10 cellular contexts compared by ENCODE assay signal in the genomic region with DNA sequence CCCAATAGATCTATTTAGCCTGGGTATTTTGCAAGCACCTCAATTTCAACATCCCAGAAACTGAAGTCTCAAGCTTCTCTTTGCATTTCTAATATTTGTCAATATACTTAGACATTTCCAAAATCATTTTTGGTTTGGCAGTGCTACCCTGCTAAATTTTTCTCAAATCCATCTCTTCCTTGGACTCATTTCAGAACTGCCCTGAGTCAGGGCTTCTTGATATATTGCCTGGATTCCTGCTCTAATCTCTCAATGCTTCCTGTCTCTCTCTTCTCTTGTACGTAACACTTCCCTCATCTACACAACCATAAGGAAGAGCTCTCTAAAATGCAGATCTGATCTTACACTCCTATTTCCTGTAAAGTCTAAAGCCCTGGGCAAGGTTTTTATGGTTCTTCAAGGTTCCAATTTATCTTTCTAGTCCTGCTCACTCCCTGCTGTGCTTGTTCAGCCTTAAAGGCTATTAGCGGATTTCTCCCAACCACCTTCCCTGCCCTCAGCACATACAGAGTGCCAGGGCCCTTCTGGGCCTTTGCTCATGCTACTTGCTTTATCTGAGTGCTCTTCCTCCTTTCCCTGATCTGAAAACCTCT. TPM values are rescaled to one million over a fixed set of nuclear protein-coding genes. Genes with fewer than 3 reads are reported as not detected.
DNase-seq lines count a peak whose midpoint lies in the region; TF ChIP-seq lines count a peak whose summit lies in the region.
"Had no signal": no experiment of that assay in that cellular context is flagged by ENCODE, and none has a peak within 500 bp of the region (broad histone marks: within the 10 kb centered on the region; RNA-seq: fewer than 3 reads in every experiment).

No MANE protein-coding gene starts in this region.

- no peak overlapping the region for H3K4me3 Mint-ChIP-seq in progenitor cell of endocrine pancreas (ENCODE audit: low read depth)

- H3K27ac ChIP-seq in mucosa of rectum (ENCODE audit: low read depth in 2 of 2, low read length in 2 of 2) = peak overlapping the region; percentile 14 to 48
- peak overlapping the region in 1 of 4 donors; percentile 14 for H3K27ac ChIP-seq in esophagus squamous epithelium
- H3K27ac ChIP-seq: tibial artery had no signal

- peak overlapping the region; percentile 47; the same call in 1 of the 2 replicates for H2AFZ ChIP-seq in Loucy (ENCODE audit: low read length)

- H3K4me1 Mint-ChIP-seq in progenitor cell of endocrine pancreas (ENCODE audit: low read depth) = no peaks in the 10 kb centered on the region

- no peaks in the 10 kb centered on the region for H3K36me3 ChIP-seq in Loucy (ENCODE audit: insufficient read depth, low read length)
- no peaks in the 10 kb centered on the region for H3K36me3 ChIP-seq in mucosa of rectum (ENCODE audit: control insufficient read depth in 2 of 2, insufficient read depth in 2 of 2, low read length in 2 of 2)
- no peaks in the 10 kb centered on the region for H3K36me3 ChIP-seq in esophagus squamous epithelium
- H3K36me3 ChIP-seq: tibial artery had no signal

- 33 to 64% methylated on average over 2 of the region's 2 CpGs for WGBS in esophagus squamous epithelium, 2 donors

- H3K9me3 Mint-ChIP-seq in progenitor cell of endocrine pancreas (ENCODE audit: low read depth) = no peaks in the 10 kb centered on the region

- H3K36me3 Mint-ChIP-seq in progenitor cell of endocrine pancreas (ENCODE audit: insufficient read depth) = no peaks in the 10 kb centered on the region

- H3K4me1 ChIP-seq in Loucy (ENCODE audit: insufficient read depth, low read length, poor library complexity, severe bottlenecking) (peaks cover 8% of the 10 kb centered on the region), mucosa of rectum (ENCODE audit: control insufficient read depth in 2 of 2, insufficient read depth in 2 of 2, low read length in 2 of 2) (peaks cover 4 to 7% of the 10 kb centered on the region in 2 donors), esophagus squamous epithelium (no peaks in the 10 kb centered on the region)
- H3K4me1 ChIP-seq: tibial artery had no signal

- no peaks in the 10 kb centered on the region for H4K20me1 ChIP-seq in Loucy (ENCODE audit: insufficient read depth, low read length, poor library complexity, severe bottlenecking)

- H3K4me3 ChIP-seq in Loucy (ENCODE audit: low read length, poor library complexity, severe bottlenecking) (no peak overlapping the region), mucosa of rectum (ENCODE audit: low read length in 2 of 2) (no peak overlapping the region), esophagus squamous epithelium (no peak overlapping the region)
- H3K4me3 ChIP-seq: tibial artery had no signal

- H3K27ac Mint-ChIP-seq in progenitor cell of endocrine pancreas = no peak overlapping the region

- no peaks in the 10 kb centered on the region for H3K27me3 Mint-ChIP-seq in progenitor cell of endocrine pancreas

- TF ChIP-seq CTCF in Loucy (conservative IDR thresholded peaks at IDR 0.05; ENCODE audit: low read length) (no peak), esophagus squamous epithelium (IDR thresholded peaks at IDR 0.05) (no peak), progenitor cell of endocrine pancreas (IDR thresholded peaks at IDR 0.05; ENCODE audit: unreplicated experiment) (no peak)

- H3K9me3 ChIP-seq in Loucy (ENCODE audit: insufficient read depth, low read depth, low read length) = no peaks in the 10 kb centered on the region
- no peaks in the 10 kb centered on the region for H3K9me3 ChIP-seq in mucosa of rectum (ENCODE audit: control insufficient read depth in 2 of 2, low read length in 2 of 2)
- no peaks in the 10 kb centered on the region for H3K9me3 ChIP-seq in esophagus squamous epithelium
- H3K9me3 ChIP-seq: tibial artery had no signal

- no peaks in the 10 kb centered on the region for H3F3A ChIP-seq in Loucy (ENCODE audit: low read depth)

- H3K27me3 ChIP-seq in Loucy (ENCODE audit: insufficient read depth, low read length, poor library complexity, severe bottlenecking) (no peaks in the 10 kb centered on the region), mucosa of rectum (ENCODE audit: control insufficient read depth in 2 of 2, insufficient read depth in 2 of 2, low read length in 2 of 2) (no peaks in the 10 kb centered on the region), esophagus squamous epithelium (no peaks in the 10 kb centered on the region)
- H3K27me3 ChIP-seq: tibial artery had no signal

- no peaks in the 10 kb centered on the region for H3K9me2 ChIP-seq in Loucy (replicated peaks; ENCODE audit: low read depth, low read length)

- DNase-seq in AG20443 (ENCODE audit: low spot score) (peak; percentile 22), astrocyte of the hippocampus (ENCODE audit: low read depth, low spot score) (peak; percentile 11), esophagus squamous epithelium (lab: John Stamatoyannopoulos, UW) (no peak), progenitor cell of endocrine pancreas (ENCODE audit: low spot score, unreplicated experiment) (no peak), kidney tubule cell (ENCODE audit: low spot score) (no peak), anterior cingulate cortex (lab: John Stamatoyannopoulos, UW) (no peak)
- DNase-seq: NCI-H526, tibial artery had no signal

- intact Hi-C loops in esophagus squamous epithelium (cut with DNase I) = no loop called here

- H3K4me2 ChIP-seq in Loucy (ENCODE audit: low read depth, low read length, poor library complexity, severe bottlenecking) = no peak overlapping the region

- H3K9ac ChIP-seq in Loucy (ENCODE audit: low read depth, low read length, poor library complexity, severe bottlenecking) (no peak overlapping the region), mucosa of rectum (ENCODE audit: low read depth in 1 of 2, low read length in 2 of 2) (no peak overlapping the region)

- H3K79me2 ChIP-seq in Loucy (ENCODE audit: insufficient read depth, low read length) = no peaks in the 10 kb centered on the region

- no peak for TF ChIP-seq POLR2A in esophagus squamous epithelium (IDR thresholded peaks at IDR 0.05)

RNA-seq across cellular contexts. Expression of a gene that starts 53.0 kb away (rescaled TPM):
- total RNA-seq in esophagus squamous epithelium (1 to 10 TPM in 3 of 4 donors, under 1 TPM in 1; 0.27 to 6.2 (median 3.8) TPM), progenitor cell of endocrine pancreas (0.93 TPM in 2 replicates)

Comparison
In these comparisons a context has a peak if more than half of its experiments do, and no peak if none do; other contexts are left out.
1. DNase-seq: peak in AG20443 (single experiment) and astrocyte of the hippocampus (single experiment); none in esophagus squamous epithelium (single experiment), progenitor cell of endocrine pancreas (single experiment), kidney tubule cell (single experiment) and anterior cingulate cortex (0 of 58).